ENCODE assay signal across 9 cellular contexts in genomic region chr1:56330400-56331026, GRCh38.
DNase-seq lines count a peak whose midpoint lies in the region; ATAC-seq and TF ChIP-seq lines count a peak whose summit lies in the region.
"Had no signal": no experiment of that assay in that cellular context is flagged by ENCODE, and none has a peak within 500 bp of the region (broad histone marks: within the 10 kb centered on the region; RNA-seq: fewer than 3 reads in every experiment).

No MANE protein-coding gene starts in this region.

- H3K27me3 Mint-ChIP-seq in neural crest cell (ENCODE audit: low read depth) (no peaks in the 10 kb centered on the region), H9 (ENCODE audit: low read depth) (no peaks in the 10 kb centered on the region), T-helper 17 cell (peaks cover 4% of the 10 kb centered on the region)

- H3K27ac Mint-ChIP-seq in neural crest cell (ENCODE audit: unreplicated experiment) (peak overlapping the region; percentile 22), H9 (no peak overlapping the region), T-helper 17 cell (no peak overlapping the region)

- H2BK20ac ChIP-seq in H9 (ENCODE audit: low read depth, low read length, poor library complexity, severe bottlenecking), result no peak overlapping the region

- no peak overlapping the region for H3T11ph ChIP-seq in H9 (ENCODE audit: low read length)

- H4K5ac ChIP-seq in H9 (ENCODE audit: insufficient read length, low read depth, low read length), result no peak overlapping the region

- H4K91ac ChIP-seq in H9 (ENCODE audit: insufficient read length, low read depth, low read length), result no peak overlapping the region

- DNase-seq in RPMI7951 (ENCODE audit: low read depth), result peak; percentile 78
- no peak for DNase-seq in neural crest cell (ENCODE audit: low read depth, low spot score)
- DNase-seq in cerebellar nuclear complex (lab: John Stamatoyannopoulos, UW), result no peak
- DNase-seq in NCI-H2107 treated with DMSO at 0.1 percent for 48 hours (lab: John Stamatoyannopoulos, UW; ENCODE audit: unreplicated experiment), result no peak
- no peak for DNase-seq in H9
- DNase-seq in T-helper 17 cell, result no peak
- DNase-seq: upper lobe of left lung had no signal

- no peaks in the 10 kb centered on the region; the same call in 1 of the 2 replicates for H3K4me1 ChIP-seq in H9 (ENCODE audit: insufficient read depth, low read length)
- H3K4me1 ChIP-seq: upper lobe of left lung had no signal

- H3K56ac ChIP-seq in H9 (ENCODE audit: insufficient read length, low read depth, low read length), result no peak overlapping the region

- H3K4me2 ChIP-seq in H9 (ENCODE audit: insufficient read depth, insufficient read length, low read length), result no peak overlapping the region

- WGBS in H9 (ENCODE audit: extremely low coverage, insufficient read length, low lambda C conversion rate), result no CpG with 5 or more reads among the region's 1 CpG

- H3K9me3 ChIP-seq in H9 (ENCODE audit: control insufficient read depth, low read depth, low read length) (no peaks in the 10 kb centered on the region), T-helper 17 cell (ENCODE audit: control insufficient read depth, low read length, poor library complexity, severe bottlenecking) (no peaks in the 10 kb centered on the region)
- H3K9me3 ChIP-seq: upper lobe of left lung had no signal

- TF ChIP-seq CTCF in neural crest cell (conservative IDR thresholded peaks at IDR 0.05) (no peak), H9 (conservative IDR thresholded peaks at IDR 0.05) (no peak)

- no peak overlapping the region for H4K8ac ChIP-seq in H9 (replicated peaks; ENCODE audit: insufficient read length, low read depth, low read length)

- ATAC-seq in GM19035 (IDR thresholded peaks at IDR 0.05; ENCODE audit: unreplicated experiment) (peak; percentile 72), HG02884 (IDR thresholded peaks at IDR 0.05; ENCODE audit: unreplicated experiment) (peak; percentile 90), T-helper 17 cell (no peak)

- no peak overlapping the region for H2AFZ ChIP-seq in H9 (ENCODE audit: low read length)

- H3K79me1 ChIP-seq in H9 (ENCODE audit: insufficient read depth, low read depth, low read length, poor library complexity, severe bottlenecking), result no peaks in the 10 kb centered on the region

- H3K9me3 Mint-ChIP-seq in neural crest cell, result no peaks in the 10 kb centered on the region
- no peaks in the 10 kb centered on the region for H3K9me3 Mint-ChIP-seq in H9

- H2AK5ac ChIP-seq in H9 (ENCODE audit: insufficient read length, low read length), result no peak overlapping the region

- H2BK12ac ChIP-seq in H9 (ENCODE audit: insufficient read length, low read depth, low read length), result no peak overlapping the region

- no peaks in the 10 kb centered on the region for H3K79me2 ChIP-seq in H9 (ENCODE audit: insufficient read depth, low read length)

- no peaks in the 10 kb centered on the region for H3K36me3 Mint-ChIP-seq in neural crest cell (ENCODE audit: low read depth)
- no peaks in the 10 kb centered on the region for H3K36me3 Mint-ChIP-seq in H9 (ENCODE audit: insufficient read depth in 1 of 3, low read depth in 3 of 3)
- no peaks in the 10 kb centered on the region for H3K36me3 Mint-ChIP-seq in T-helper 17 cell (ENCODE audit: low read depth)

- H3K4ac ChIP-seq in H9 (ENCODE audit: low read depth, low read length), result no peak overlapping the region

- no peak overlapping the region for H3K14ac ChIP-seq in H9 (ENCODE audit: insufficient read depth, low read length)

- no peak overlapping the region for H2BK5ac ChIP-seq in H9 (ENCODE audit: insufficient read length, low read length)

- H3K4me3 Mint-ChIP-seq in neural crest cell, result no peak overlapping the region
- no peak overlapping the region for H3K4me3 Mint-ChIP-seq in H9
- no peak overlapping the region for H3K4me3 Mint-ChIP-seq in T-helper 17 cell

- no peak overlapping the region for H3K9ac ChIP-seq in H9 (ENCODE audit: extremely low read depth, insufficient read length, low read length)

- H3K4me1 Mint-ChIP-seq in neural crest cell (peaks cover 34% of the 10 kb centered on the region), H9 (peaks cover 3 to 5% of the 10 kb centered on the region in 2 experiments; a peak in 3 of 4 replicates), T-helper 17 cell (no peaks in the 10 kb centered on the region)

- H2BK15ac ChIP-seq in H9 (ENCODE audit: low read depth, low read length), result no peak overlapping the region

- no peak overlapping the region for H3K18ac ChIP-seq in H9 (ENCODE audit: insufficient read length, low read depth, low read length)

- H3K27me3 ChIP-seq in H9 (ENCODE audit: insufficient read depth, low read length), result no peaks in the 10 kb centered on the region
- H3K27me3 ChIP-seq: upper lobe of left lung had no signal

- no peak overlapping the region for H3K27ac ChIP-seq in H9 (ENCODE audit: insufficient read length, low read depth, low read length)
- H3K27ac ChIP-seq: upper lobe of left lung had no signal

- no peak overlapping the region for H3K23ac ChIP-seq in H9 (ENCODE audit: insufficient read length, low read depth, low read length)

- H2BK120ac ChIP-seq in H9 (ENCODE audit: low read depth, low read length, poor library complexity, severe bottlenecking), result no peak overlapping the region

- H3K23me2 ChIP-seq in H9 (ENCODE audit: insufficient read length, low read depth, low read length, poor library complexity, severe bottlenecking), result no peaks in the 10 kb centered on the region

- no peaks in the 10 kb centered on the region for H4K20me1 ChIP-seq in H9 (ENCODE audit: control insufficient read depth, insufficient read depth, insufficient read length)
